ENCODE assay signal across 21 cellular contexts in genomic region chr2:215621389-215621788, GRCh38.
"Had no signal": no experiment of that assay in that cellular context is flagged by ENCODE, and none has a peak within 500 bp of the region (broad histone marks: within the 10 kb centered on the region; RNA-seq: fewer than 3 reads in every experiment).

No MANE protein-coding gene starts in this region.

- H3K27me3 ChIP-seq: gastroesophageal sphincter, pancreas, tibial nerve, uterus had no signal

- H3K4me3 Mint-ChIP-seq: activated naive CD8-positive, alpha-beta T cell treated with anti-CD3 and anti-CD28 coated beads for 36 hours; effector memory CD8-positive, alpha-beta T cell; natural killer cell; stimulated activated effector memory CD8-positive, alpha-beta T cell treated with anti-CD3 and anti-CD28 coated beads, Interleukin-12 subunit alpha, Interleukin-12 subunit beta, amount 100 ng/mL, for 72 hours; stimulated activated naive CD8-positive, alpha-beta T cell treated with anti-CD3 and anti-CD28 coated beads, Interleukin-15, amount 100 ng/mL, for 72 hours had no signal

- H3K4me1 ChIP-seq: pancreas, uterus had no signal

- H3K27ac ChIP-seq: left ventricle myocardium inferior, pancreas, skin epidermis, tibial nerve, uterus had no signal

- H3K36me3 Mint-ChIP-seq: activated naive CD8-positive, alpha-beta T cell treated with anti-CD3 and anti-CD28 coated beads for 36 hours; natural killer cell; stimulated activated effector memory CD8-positive, alpha-beta T cell treated with anti-CD3 and anti-CD28 coated beads, Interleukin-12 subunit alpha, Interleukin-12 subunit beta, amount 100 ng/mL, for 72 hours had no signal

- H3K4me3 ChIP-seq: gastroesophageal sphincter, left ventricle myocardium inferior, pancreas, skin epidermis, tibial nerve, uterus had no signal

- H3K36me3 ChIP-seq: gastroesophageal sphincter, left ventricle myocardium inferior, pancreas, tibial nerve, uterus had no signal

- H3K9me3 ChIP-seq: gastroesophageal sphincter, left ventricle myocardium inferior, pancreas, tibial nerve, uterus had no signal

- H3K27ac Mint-ChIP-seq: activated naive CD8-positive, alpha-beta T cell treated with anti-CD3 and anti-CD28 coated beads for 36 hours; effector memory CD8-positive, alpha-beta T cell; natural killer cell; stimulated activated effector memory CD8-positive, alpha-beta T cell treated with anti-CD3 and anti-CD28 coated beads, Interleukin-12 subunit alpha, Interleukin-12 subunit beta, amount 100 ng/mL, for 72 hours; stimulated activated naive CD8-positive, alpha-beta T cell treated with anti-CD3 and anti-CD28 coated beads, Interleukin-15, amount 100 ng/mL, for 72 hours had no signal

- H3K9me3 Mint-ChIP-seq: stimulated activated effector memory CD8-positive, alpha-beta T cell treated with anti-CD3 and anti-CD28 coated beads, Interleukin-12 subunit alpha, Interleukin-12 subunit beta, amount 100 ng/mL, for 72 hours had no signal

- H3K4me1 Mint-ChIP-seq: natural killer cell; stimulated activated effector memory CD8-positive, alpha-beta T cell treated with anti-CD3 and anti-CD28 coated beads, Interleukin-12 subunit alpha, Interleukin-12 subunit beta, amount 100 ng/mL, for 72 hours had no signal

- ATAC-seq: effector memory CD8-positive, alpha-beta T cell; esophagus mucosa; gastroesophageal sphincter; natural killer cell; pancreas; right cardiac atrium; stimulated activated naive CD8-positive, alpha-beta T cell treated with anti-CD3 and anti-CD28 coated beads, Interleukin-15, amount 100 ng/mL, for 72 hours had no signal

- DNase-seq: activated naive CD4-positive, alpha-beta T cell; activated naive CD8-positive, alpha-beta T cell treated with anti-CD3 and anti-CD28 coated beads for 36 hours; activated T-cell treated with anti-CD3 and anti-CD28 coated beads, Interleukin-2, amount 50 U/mL, for 1 hour; dermis blood vessel endothelial cell; effector memory CD8-positive, alpha-beta T cell; head of caudate nucleus; hypothalamus; left ventricle myocardium inferior; midbrain; natural killer cell; pancreas; right cardiac atrium; stimulated activated CD4-positive, alpha-beta T cell treated with anti-CD3 and anti-CD28 coated beads, Interleukin-2, amount 100 ng/mL, for 24 hours; stimulated activated naive CD8-positive, alpha-beta T cell treated with anti-CD3 and anti-CD28 coated beads, Interleukin-15, amount 100 ng/mL, for 72 hours; T-helper 9 cell; uterus had no signal
